24 cellular contexts compared by ENCODE assay signal in genomic region chr18:69755041-69755440, GRCh38.
"Had no signal": no experiment of that assay in that cellular context is flagged by ENCODE, and none has a peak within 500 bp of the region (broad histone marks: within the 10 kb centered on the region; RNA-seq: fewer than 3 reads in every experiment).

No MANE protein-coding gene starts in this region.

- DNase-seq: activated B cell treated with CpG ODN at 0.5 μM for 24 hours; activated CD4-positive, alpha-beta memory T cell treated with anti-CD3 and anti-CD28 coated beads, Interleukin-2, amount 10 ng/mL, durations not matched to agents 7 days and 5 days; activated CD4-positive, alpha-beta T cell treated with anti-CD3 and anti-CD28 coated beads for 1 hour; activated CD4-positive, alpha-beta T cell treated with anti-CD3 and anti-CD28 coated beads, Interleukin-2, amount 10 ng/mL, durations not matched to agents 24 days and 14 days; activated gamma-delta T cell; activated T-cell treated with anti-CD3 and anti-CD28 coated beads for 4 hours; activated T-cell treated with anti-CD3 and anti-CD28 coated beads, Interleukin-2, amount 50 U/mL, for 48 hours; body of pancreas; central memory CD4-positive, alpha-beta T cell; NCI-H1105 treated with DMSO at 0.1 percent for 48 hours; NCI-H1436 treated with DMSO at 0.1 percent for 48 hours; NCI-H187 treated with DMSO at 0.1 percent for 48 hours; NCI-H2081 treated with DMSO at 0.1 percent for 48 hours; NCI-H446; NCI-H524; PC-9; SHP77 treated with DMSO at 0.1 percent for 48 hours; T-helper 2 cell; T1000 had no signal

- H3K27me3 Mint-ChIP-seq: activated B cell treated with CpG ODN at 0.5 μM for 24 hours; activated CD4-positive, alpha-beta memory T cell treated with anti-CD3 and anti-CD28 coated beads, Interleukin-2, amount 10 ng/mL, durations not matched to agents 7 days and 5 days; activated CD4-positive, alpha-beta T cell treated with anti-CD3 and anti-CD28 coated beads, Interleukin-2, amount 10 ng/mL, durations not matched to agents 24 days and 14 days; activated T-helper 17 cell treated with anti-CD3 and anti-CD28 coated beads, Interleukin-2, amount 50 U/mL, for 72 hours had no signal

- H3K27ac ChIP-seq: body of pancreas, coronary artery, PC-9 had no signal

- H3K4me3 ChIP-seq: body of pancreas, coronary artery, PC-9 had no signal

- H3K4me3 Mint-ChIP-seq: activated B cell treated with CpG ODN at 0.5 μM for 24 hours; activated CD4-positive, alpha-beta memory T cell treated with anti-CD3 and anti-CD28 coated beads, Interleukin-2, amount 10 ng/mL, durations not matched to agents 7 days and 5 days; activated CD4-positive, alpha-beta T cell treated with anti-CD3 and anti-CD28 coated beads, Interleukin-2, amount 10 ng/mL, durations not matched to agents 24 days and 14 days had no signal

- FAIRE-seq: bronchial epithelial cell, TTC549 had no signal

- H3K9me3 ChIP-seq: body of pancreas had no signal

- H3K4me1 Mint-ChIP-seq: activated B cell treated with CpG ODN at 0.5 μM for 24 hours had no signal

- H3K4me1 ChIP-seq: body of pancreas had no signal

- H2AFZ ChIP-seq: PC-9 had no signal

- H3K27ac Mint-ChIP-seq: activated B cell treated with CpG ODN at 0.5 μM for 24 hours; activated CD4-positive, alpha-beta T cell treated with anti-CD3 and anti-CD28 coated beads, Interleukin-2, amount 10 ng/mL, durations not matched to agents 24 days and 14 days had no signal

- H3K4me2 ChIP-seq: PC-9 had no signal

- H3K27me3 ChIP-seq: body of pancreas had no signal

- ATAC-seq: activated naive CD4-positive, alpha-beta T cell treated with anti-CD3 and anti-CD28 coated beads, Interleukin-2, amount 50 U/mL, for 72 hours; activated T-helper 17 cell treated with anti-CD3 and anti-CD28 coated beads, Interleukin-2, amount 50 U/mL, for 72 hours; body of pancreas had no signal
